Comparison of ENCODE assay signal across 18 cellular contexts in genomic region chr10:1123198-1123597, GRCh38.
DNase-seq lines count a peak whose midpoint lies in the region; ATAC-seq and TF ChIP-seq lines count a peak whose summit lies in the region.
"Had no signal": no experiment of that assay in that cellular context is flagged by ENCODE, and none has a peak within 500 bp of the region (broad histone marks: within the 10 kb centered on the region; RNA-seq: fewer than 3 reads in every experiment).

No MANE protein-coding gene starts in this region.

- peaks cover 44% of the 10 kb centered on the region for H3K4me1 Mint-ChIP-seq in CD8-positive, alpha-beta T cell (ENCODE audit: low read depth)
- H3K4me1 Mint-ChIP-seq in activated CD8-positive, alpha-beta T cell treated with anti-CD3 and anti-CD28 coated beads, Interleukin-2, amount 10 ng/mL, durations not matched to agents 7 days and 5 days (ENCODE audit: low read depth): peaks cover 20% of the 10 kb centered on the region
- no peaks in the 10 kb centered on the region for H3K4me1 Mint-ChIP-seq in H9

- no peak overlapping the region for H3K4ac ChIP-seq in H9 (ENCODE audit: low read depth, low read length)

- H3K27ac ChIP-seq in CD8-positive, alpha-beta T cell (ENCODE audit: low read depth, low read length): no peak overlapping the region
- H3K27ac ChIP-seq in H9 (ENCODE audit: insufficient read length, low read depth, low read length): no peak overlapping the region
- no peak overlapping the region for H3K27ac ChIP-seq in substantia nigra (ENCODE audit: low read depth, low read length, poor library complexity, severe bottlenecking)
- H3K27ac ChIP-seq: adrenal gland, epithelial cell of prostate, heart left ventricle, HL-60, psoas muscle, SJSA1, thyroid gland had no signal

- ATAC-seq in CD8-positive, alpha-beta T cell: no peak
- ATAC-seq in activated CD8-positive, alpha-beta T cell treated with anti-CD3 and anti-CD28 coated beads, Interleukin-2, amount 10 ng/mL, durations not matched to agents 7 days and 5 days: no peak
- ATAC-seq in GM18868 (IDR thresholded peaks at IDR 0.05; ENCODE audit: unreplicated experiment): no peak
- ATAC-seq: activated CD8-positive, alpha-beta memory T cell treated with anti-CD3 and anti-CD28 coated beads, Interleukin-2, amount 10 ng/mL, durations not matched to agents 7 days and 5 days; heart left ventricle; left lobe of liver; psoas muscle had no signal

- POLR2A ChIA-PET in CD8-positive, alpha-beta T cell (lab: Charles Lee): no interaction called here
- POLR2A ChIA-PET in activated CD8-positive, alpha-beta T cell treated with anti-CD3 and anti-CD28 coated beads, Interleukin-2, amount 10 ng/mL, durations not matched to agents 7 days and 5 days (lab: Charles Lee): no interaction called here

- no peaks in the 10 kb centered on the region for H3K23me2 ChIP-seq in H9 (ENCODE audit: insufficient read length, low read depth, low read length, poor library complexity, severe bottlenecking)

- H3K23ac ChIP-seq in H9 (ENCODE audit: insufficient read length, low read depth, low read length): no peak overlapping the region

- peaks cover 17% of the 10 kb centered on the region for H3K4me1 ChIP-seq in CD8-positive, alpha-beta T cell (ENCODE audit: insufficient read depth, low read length)
- H3K4me1 ChIP-seq in H9 (ENCODE audit: insufficient read depth, low read length): no peaks in the 10 kb centered on the region
- H3K4me1 ChIP-seq: SJSA1 had no signal

- no peak overlapping the region for H3K18ac ChIP-seq in H9 (ENCODE audit: insufficient read length, low read depth, low read length)

- no peak overlapping the region for H4K8ac ChIP-seq in H9 (replicated peaks; ENCODE audit: insufficient read length, low read depth, low read length)

- no peaks in the 10 kb centered on the region for H3K27me3 Mint-ChIP-seq in CD8-positive, alpha-beta T cell (ENCODE audit: low read depth)
- H3K27me3 Mint-ChIP-seq in activated CD8-positive, alpha-beta T cell treated with anti-CD3 and anti-CD28 coated beads, Interleukin-2, amount 10 ng/mL, durations not matched to agents 7 days and 5 days (ENCODE audit: low read depth): no peaks in the 10 kb centered on the region
- no peaks in the 10 kb centered on the region for H3K27me3 Mint-ChIP-seq in H9 (ENCODE audit: low read depth)
- H3K27me3 Mint-ChIP-seq: activated CD8-positive, alpha-beta memory T cell treated with anti-CD3 and anti-CD28 coated beads, Interleukin-2, amount 10 ng/mL, durations not matched to agents 7 days and 5 days had no signal

- H4K91ac ChIP-seq in H9 (ENCODE audit: insufficient read length, low read depth, low read length): no peak overlapping the region

- H2AK5ac ChIP-seq in H9 (ENCODE audit: insufficient read length, low read length): no peak overlapping the region

- H3T11ph ChIP-seq in H9 (ENCODE audit: low read length): no peak overlapping the region

- H3K4me3 Mint-ChIP-seq in CD8-positive, alpha-beta T cell: no peak overlapping the region
- H3K4me3 Mint-ChIP-seq in activated CD8-positive, alpha-beta T cell treated with anti-CD3 and anti-CD28 coated beads, Interleukin-2, amount 10 ng/mL, durations not matched to agents 7 days and 5 days: no peak overlapping the region
- no peak overlapping the region for H3K4me3 Mint-ChIP-seq in H9
- H3K4me3 Mint-ChIP-seq: activated CD8-positive, alpha-beta memory T cell treated with anti-CD3 and anti-CD28 coated beads, Interleukin-2, amount 10 ng/mL, durations not matched to agents 7 days and 5 days had no signal

- no peak overlapping the region for H3K14ac ChIP-seq in H9 (ENCODE audit: insufficient read depth, low read length)

- CTCF ChIA-PET in CD8-positive, alpha-beta T cell (lab: Charles Lee): no interaction called here
- CTCF ChIA-PET in activated CD8-positive, alpha-beta T cell treated with anti-CD3 and anti-CD28 coated beads, Interleukin-2, amount 10 ng/mL, durations not matched to agents 7 days and 5 days (lab: Charles Lee): no interaction called here

- no peaks in the 10 kb centered on the region for H4K20me1 ChIP-seq in H9 (ENCODE audit: control insufficient read depth, insufficient read depth, insufficient read length)

- no peak overlapping the region for H4K5ac ChIP-seq in H9 (ENCODE audit: insufficient read length, low read depth, low read length)

- H3K9me3 Mint-ChIP-seq in CD8-positive, alpha-beta T cell: no peaks in the 10 kb centered on the region
- no peaks in the 10 kb centered on the region for H3K9me3 Mint-ChIP-seq in activated CD8-positive, alpha-beta T cell treated with anti-CD3 and anti-CD28 coated beads, Interleukin-2, amount 10 ng/mL, durations not matched to agents 7 days and 5 days (ENCODE audit: insufficient read depth)
- no peaks in the 10 kb centered on the region for H3K9me3 Mint-ChIP-seq in H9

- no peak overlapping the region for H3K56ac ChIP-seq in H9 (ENCODE audit: insufficient read length, low read depth, low read length)

- H3K27me3 ChIP-seq in CD8-positive, alpha-beta T cell (ENCODE audit: insufficient read depth, low read length): no peaks in the 10 kb centered on the region
- no peaks in the 10 kb centered on the region for H3K27me3 ChIP-seq in H9 (ENCODE audit: insufficient read depth, low read length)
- H3K27me3 ChIP-seq: adrenal gland, heart left ventricle, SJSA1, thyroid gland had no signal

- peaks cover 48% of the 10 kb centered on the region for H3K36me3 ChIP-seq in CD8-positive, alpha-beta T cell (ENCODE audit: insufficient read depth, low read length)

- H3K4me3 ChIP-seq in CD8-positive, alpha-beta T cell (ENCODE audit: low read depth, low read length): no peak overlapping the region
- H3K4me3 ChIP-seq: adrenal gland, heart left ventricle, psoas muscle, SJSA1, thyroid gland had no signal

- H2AFZ ChIP-seq in H9 (ENCODE audit: low read length): no peak overlapping the region

- no peak overlapping the region for H2BK15ac ChIP-seq in H9 (ENCODE audit: low read depth, low read length)

- H3K79me1 ChIP-seq in H9 (ENCODE audit: insufficient read depth, low read depth, low read length, poor library complexity, severe bottlenecking): no peaks in the 10 kb centered on the region

- no peaks in the 10 kb centered on the region for H3K9me3 ChIP-seq in CD8-positive, alpha-beta T cell (ENCODE audit: low read length)
- no peaks in the 10 kb centered on the region for H3K9me3 ChIP-seq in H9 (ENCODE audit: control insufficient read depth, low read depth, low read length)
- H3K9me3 ChIP-seq: adrenal gland, heart left ventricle, psoas muscle, SJSA1, thyroid gland had no signal

- WGBS in H9 (ENCODE audit: extremely low coverage, insufficient read length, low lambda C conversion rate): no CpG with 5 or more reads among the region's 5 CpGs

- H2BK20ac ChIP-seq in H9 (ENCODE audit: low read depth, low read length, poor library complexity, severe bottlenecking): no peak overlapping the region

- TF ChIP-seq CTCF in CD8-positive, alpha-beta T cell (IDR thresholded peaks at IDR 0.05): no peak
- no peak for TF ChIP-seq CTCF in H9 (conservative IDR thresholded peaks at IDR 0.05)

- intact Hi-C loops in CD8-positive, alpha-beta T cell (cut with DNase I, micrococcal nuclease): no loop called here

- no peak overlapping the region for H3K9ac ChIP-seq in H9 (ENCODE audit: extremely low read depth, insufficient read length, low read length)

- DNase-seq in CD8-positive, alpha-beta T cell: no peak
- DNase-seq in MV-4-11 (lab: John Stamatoyannopoulos, UW) (peak; percentile 88), iris pigment epithelial cell (ENCODE audit: low read depth) (peak; percentile 72), H9 (no peak), NCI-H1694 treated with DMSO at 0.1 percent for 48 hours (lab: John Stamatoyannopoulos, UW) (no peak), substantia nigra (lab: John Stamatoyannopoulos, UW) (no peak)
- peak; percentile 4 for DNase-seq in activated CD8-positive, alpha-beta T cell treated with anti-CD3 and anti-CD28 coated beads, Interleukin-2, amount 10 ng/mL, durations not matched to agents 7 days and 5 days
- DNase-seq: activated CD8-positive, alpha-beta memory T cell treated with anti-CD3 and anti-CD28 coated beads, Interleukin-2, amount 10 ng/mL, durations not matched to agents 7 days and 5 days; EL; psoas muscle; thyroid gland had no signal

- H2BK5ac ChIP-seq in H9 (ENCODE audit: insufficient read length, low read length): no peak overlapping the region

- H3K27ac Mint-ChIP-seq in CD8-positive, alpha-beta T cell: peak overlapping the region; percentile 73
- H3K27ac Mint-ChIP-seq in activated CD8-positive, alpha-beta T cell treated with anti-CD3 and anti-CD28 coated beads, Interleukin-2, amount 10 ng/mL, durations not matched to agents 7 days and 5 days: no peak overlapping the region
- H3K27ac Mint-ChIP-seq in H9: no peak overlapping the region
- H3K27ac Mint-ChIP-seq: activated CD8-positive, alpha-beta memory T cell treated with anti-CD3 and anti-CD28 coated beads, Interleukin-2, amount 10 ng/mL, durations not matched to agents 7 days and 5 days had no signal

- no peak overlapping the region for H2BK12ac ChIP-seq in H9 (ENCODE audit: insufficient read length, low read depth, low read length)

- H3K36me3 Mint-ChIP-seq in CD8-positive, alpha-beta T cell: peaks cover 94% of the 10 kb centered on the region
- peaks cover 72% of the 10 kb centered on the region for H3K36me3 Mint-ChIP-seq in activated CD8-positive, alpha-beta T cell treated with anti-CD3 and anti-CD28 coated beads, Interleukin-2, amount 10 ng/mL, durations not matched to agents 7 days and 5 days (ENCODE audit: low read depth)
- H3K36me3 Mint-ChIP-seq in H9 (ENCODE audit: insufficient read depth in 1 of 3, low read depth in 3 of 3): peaks cover 20 to 46% (median 44%) of the 10 kb centered on the region in 3 experiments

- H3K79me2 ChIP-seq in H9 (ENCODE audit: insufficient read depth, low read length): no peaks in the 10 kb centered on the region

- H3K4me2 ChIP-seq in H9 (ENCODE audit: insufficient read depth, insufficient read length, low read length): no peak overlapping the region

- H2BK120ac ChIP-seq in H9 (ENCODE audit: low read depth, low read length, poor library complexity, severe bottlenecking): no peak overlapping the region

Comparison
In these comparisons a context has a peak if more than half of its experiments do, and no peak if none do; other contexts are left out.
1. DNase-seq: peak in MV-4-11 (single experiment), activated CD8-positive, alpha-beta T cell treated with anti-CD3 and anti-CD28 coated beads, Interleukin-2, amount 10 ng/mL, durations not matched to agents 7 days and 5 days (single experiment) and iris pigment epithelial cell (single experiment); none in CD8-positive, alpha-beta T cell (0 of 7), H9 (single experiment), NCI-H1694 treated with DMSO at 0.1 percent for 48 hours (single experiment) and substantia nigra (0 of 49).